In genomic region chr7:104272767-104273384, GRCh38 we compare ENCODE assay signal across 8 cellular contexts. TPM values are rescaled to one million over a fixed set of nuclear protein-coding genes. Genes with fewer than 3 reads are reported as not detected.
A peak's percentile ranks its signal among the peaks of the same experiment; 100 is the strongest.
DNase-seq lines count a peak whose midpoint lies in the region; ATAC-seq and TF ChIP-seq lines count a peak whose summit lies in the region.

No MANE protein-coding gene starts in this region.

- no peak overlapping the region for H3K4me3 ChIP-seq in AG04449 (ENCODE audit: low read depth, low read length)

- no peak overlapping the region for H3K27ac Mint-ChIP-seq in activated CD8-positive, alpha-beta T cell treated with anti-CD3 and anti-CD28 coated beads for 36 hours
- no peak overlapping the region for H3K27ac Mint-ChIP-seq in immature natural killer cell

- CTCF ChIA-PET in AG04449 (lab: Yijun Ruan, JAX) = interaction anchor here (0.9 to 3.0 kb wide), 3 partner anchors 41 to 646 kb away, joined by 3 to 11 read pairs (median 3); no protein-coding TSS in a partner anchor
- CTCF ChIA-PET in activated CD8-positive, alpha-beta T cell treated with anti-CD3 and anti-CD28 coated beads for 36 hours (lab: Charles Lee) = interaction anchor here (1.0 kb wide), 2 partner anchors 18 to 42 kb away, joined by 3 read pairs; no protein-coding TSS in a partner anchor

- no peak overlapping the region for H3K4me3 Mint-ChIP-seq in activated CD8-positive, alpha-beta T cell treated with anti-CD3 and anti-CD28 coated beads for 36 hours
- H3K4me3 Mint-ChIP-seq in immature natural killer cell = no peak overlapping the region

- DNase-seq in AG04449 (ENCODE audit: low read depth, low spot score) (peak; percentile 10), GM13976 (ENCODE audit: low spot score) (peak; percentile 36), NCI-H1105 treated with DMSO at 0.1 percent for 48 hours (lab: John Stamatoyannopoulos, UW) (peak; percentile 52), left colon (no peak), C1 segment of cervical spinal cord (lab: John Stamatoyannopoulos, UW) (no peak), immature natural killer cell (no peak)
- peak; percentile 17 for DNase-seq in activated CD8-positive, alpha-beta T cell treated with anti-CD3 and anti-CD28 coated beads for 36 hours

- ATAC-seq in activated CD8-positive, alpha-beta T cell treated with anti-CD3 and anti-CD28 coated beads for 36 hours = no peak
- ATAC-seq in left colon = peak; percentile 49
- ATAC-seq in GM21723 (IDR thresholded peaks at IDR 0.05; ENCODE audit: unreplicated experiment) = no peak

- peaks cover 14% of the 10 kb centered on the region for H3K27me3 Mint-ChIP-seq in activated CD8-positive, alpha-beta T cell treated with anti-CD3 and anti-CD28 coated beads for 36 hours
- peaks cover 0 to 5% (median 2%) of the 10 kb centered on the region in 3 donors for H3K27me3 Mint-ChIP-seq in immature natural killer cell (ENCODE audit: low read depth in 3 of 3)

- H3K36me3 Mint-ChIP-seq in activated CD8-positive, alpha-beta T cell treated with anti-CD3 and anti-CD28 coated beads for 36 hours (ENCODE audit: low read depth) = no peaks in the 10 kb centered on the region
- H3K36me3 Mint-ChIP-seq in immature natural killer cell = peaks cover 0 to 5% (median 0%) of the 10 kb centered on the region in 3 donors

- no peaks in the 10 kb centered on the region for H3K4me1 Mint-ChIP-seq in activated CD8-positive, alpha-beta T cell treated with anti-CD3 and anti-CD28 coated beads for 36 hours (ENCODE audit: low read depth)
- H3K4me1 Mint-ChIP-seq in immature natural killer cell = no peaks in the 10 kb centered on the region

- TF ChIP-seq CTCF in AG04449 (IDR thresholded peaks at IDR 0.05; ENCODE audit: insufficient read depth, low read length, missing control alignments) (peak; percentile 34), GM13976 (IDR thresholded peaks at IDR 0.05; ENCODE audit: borderline replicate concordance, control extremely low read depth, extremely low read depth, insufficient read depth, missing control alignments) (peak; percentile 35)
- TF ChIP-seq CTCF in activated CD8-positive, alpha-beta T cell treated with anti-CD3 and anti-CD28 coated beads for 36 hours (IDR thresholded peaks at IDR 0.05) = peak; percentile 45

- intact Hi-C loops in activated CD8-positive, alpha-beta T cell treated with anti-CD3 and anti-CD28 coated beads for 36 hours (cut with micrococcal nuclease) = no loop called here
- intact Hi-C loops in left colon (cut with DNase I, micrococcal nuclease) = no loop called here

- peaks cover 4% of the 10 kb centered on the region for H3K9me3 Mint-ChIP-seq in activated CD8-positive, alpha-beta T cell treated with anti-CD3 and anti-CD28 coated beads for 36 hours
- peaks cover 0 to 7% (median 3%) of the 10 kb centered on the region in 6 donors for H3K9me3 Mint-ChIP-seq in immature natural killer cell

- in situ Hi-C loops in GM13976 (cut with MboI; ENCODE audit: low sequenced_read_pairs, unreplicated experiment) = no loop called here

- POLR2A ChIA-PET in AG04449 (lab: Yijun Ruan, JAX) = no interaction called here
- POLR2A ChIA-PET in activated CD8-positive, alpha-beta T cell treated with anti-CD3 and anti-CD28 coated beads for 36 hours (lab: Charles Lee) = no interaction called here

RNA-seq across cellular contexts. Expression of gene LHFPL3, which starts 55.5 kb away (rescaled TPM):
- total RNA-seq in activated CD8-positive, alpha-beta T cell treated with anti-CD3 and anti-CD28 coated beads for 36 hours = not detected
- total RNA-seq in left colon = under 1 TPM; 0.34 to 0.45 TPM
- not detected for polyA plus RNA-seq in immature natural killer cell

Comparison
In these comparisons a context has a peak if more than half of its experiments do, and no peak if none do; other contexts are left out.
1. DNase-seq: peak in AG04449 (single experiment), GM13976 (single experiment), NCI-H1105 treated with DMSO at 0.1 percent for 48 hours (single experiment) and activated CD8-positive, alpha-beta T cell treated with anti-CD3 and anti-CD28 coated beads for 36 hours (single experiment); none in left colon (0 of 2), C1 segment of cervical spinal cord (0 of 14) and immature natural killer cell (0 of 3).
2. Peak in every context shown above with its lines, with median percentiles within 50 percentile points of each other: CTCF ChIP-seq.